ENCODE assay signal across 14 cellular contexts in the genomic region with DNA sequence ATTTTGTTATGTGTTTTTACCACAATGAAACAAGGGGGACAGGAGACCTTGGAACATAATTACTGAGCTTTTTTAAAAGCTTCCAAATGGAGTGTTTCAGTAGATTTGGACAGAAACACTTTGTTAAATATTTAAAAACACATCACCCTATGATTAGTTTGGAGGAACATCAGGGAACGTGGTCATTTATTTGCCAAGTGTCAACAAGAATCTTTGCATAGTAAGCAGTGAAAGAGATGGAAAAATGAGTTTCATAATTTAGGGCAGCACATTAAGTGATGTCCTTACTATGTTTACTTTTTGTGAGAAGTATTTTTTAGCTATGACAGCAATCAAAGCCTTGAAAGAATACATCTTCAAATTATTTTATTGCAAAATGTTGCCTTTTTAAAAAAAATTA.
"Had no signal": no experiment of that assay in that cellular context is flagged by ENCODE, and none has a peak within 500 bp of the region (broad histone marks: within the 10 kb centered on the region; RNA-seq: fewer than 3 reads in every experiment).

No MANE protein-coding gene starts in this region.

- ATAC-seq: heart left ventricle, left lung, lower lobe of right lung, natural killer cell had no signal

- H3K4me1 ChIP-seq: heart left ventricle, left lung, lower lobe of right lung, sigmoid colon had no signal

- H3K27ac ChIP-seq: dorsolateral prefrontal cortex, heart left ventricle, left lung, lower lobe of right lung, sigmoid colon, skin epidermis had no signal

- H3K36me3 ChIP-seq: heart left ventricle, left lung, lower lobe of right lung, sigmoid colon had no signal

- H3K4me3 ChIP-seq: dorsolateral prefrontal cortex, heart left ventricle, left lung, lower lobe of right lung, sigmoid colon, skin epidermis had no signal

- DNase-seq: cortex of kidney; dorsolateral prefrontal cortex; effector CD8-positive, alpha-beta T cell; heart left ventricle; hippocampal formation; left lung; lower lobe of right lung; natural killer cell; posterior cingulate gyrus; sigmoid colon; stimulated activated CD4-positive, alpha-beta T cell treated with anti-CD3 and anti-CD28 coated beads, Interleukin-2, amount 100 ng/mL, for 24 hours; stimulated activated naive CD4-positive, alpha-beta T cell treated with Interleukin-2 at 50 U/mL for 16 hours; trophoblast cell had no signal

- H3K27me3 ChIP-seq: dorsolateral prefrontal cortex, heart left ventricle, left lung, sigmoid colon had no signal
